In genomic region chr14:55028476-55028875, GRCh38 we compare ENCODE assay signal across 1 cellular context.
TF ChIP-seq lines count a peak whose summit lies in the region.

No MANE protein-coding gene starts in this region.

TF ChIP-seq in WTC11, 78 proteins besides CTCF, POLR2A, EP300 and RAD21 (continued from another document):
- no peak for TF ChIP-seq ERG (CRISPR knock-in tag; IDR thresholded peaks at IDR 0.05)
- TF ChIP-seq ZSCAN18 (CRISPR knock-in tag; IDR thresholded peaks at IDR 0.05): no peak
- TF ChIP-seq NFYB (CRISPR knock-in tag; conservative IDR thresholded peaks at IDR 0.05; ENCODE audit: low read depth): no peak
